ENCODE assay signal across 21 cellular contexts in the genomic region with DNA sequence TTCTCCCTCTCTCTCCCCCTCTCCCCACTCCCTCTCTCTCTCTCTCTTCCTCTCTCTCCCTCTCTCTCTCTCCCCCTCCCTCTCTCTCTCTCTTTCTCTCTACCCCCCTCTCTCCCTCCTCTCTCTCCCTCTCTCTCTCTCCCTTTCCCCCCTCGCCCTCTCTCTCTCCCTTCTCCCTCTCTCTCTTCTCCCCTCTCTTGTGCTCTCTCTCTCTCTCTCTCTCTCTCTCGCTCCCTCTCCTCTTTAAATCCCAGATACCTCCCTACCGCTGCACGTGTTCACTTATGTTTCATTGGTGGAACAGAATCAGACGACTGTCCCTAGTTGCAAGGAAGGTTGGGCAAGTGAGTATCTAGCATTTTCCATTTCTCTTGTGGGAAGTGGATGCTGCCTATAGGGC.
A peak's percentile ranks its signal among the peaks of the same experiment; 100 is the strongest.
DNase-seq lines count a peak whose midpoint lies in the region; FAIRE-seq and TF ChIP-seq lines count a peak whose summit lies in the region.
"Had no signal": no experiment of that assay in that cellular context is flagged by ENCODE, and none has a peak within 500 bp of the region (broad histone marks: within the 10 kb centered on the region; RNA-seq: fewer than 3 reads in every experiment).

No MANE protein-coding gene starts in this region.

- dilution Hi-C loops in keratinocyte (cut with MboI; ENCODE audit: extremely low pct_ligation_motif_present, low sequenced_read_pairs) = no loop called here

- peak overlapping the region; percentile 78 for H3K4me2 ChIP-seq in keratinocyte (ENCODE audit: control insufficient read depth, extremely low read depth, insufficient read depth, low read depth, low read length)

- H3K9me1 ChIP-seq in keratinocyte (ENCODE audit: control insufficient read depth, extremely low read depth, insufficient read depth, low read length) = no peaks in the 10 kb centered on the region

- no peak overlapping the region for H3K4me3 ChIP-seq in breast epithelium
- H3K4me3 ChIP-seq in keratinocyte (ENCODE audit: control insufficient read depth in 2 of 3, extremely low read depth in 1 of 3, insufficient read depth in 2 of 3, low read depth in 1 of 3, low read length in 3 of 3) = peak overlapping the region in 1 of 3 experiments; percentile 17
- H3K4me3 ChIP-seq: K562 had no signal

- no peak overlapping the region for H2AFZ ChIP-seq in keratinocyte (ENCODE audit: control insufficient read depth, low read length)

- H3K36me3 Mint-ChIP-seq in MCF 10A (ENCODE audit: insufficient read depth, unreplicated experiment) = no peaks in the 10 kb centered on the region
- H3K36me3 Mint-ChIP-seq in activated naive CD8-positive, alpha-beta T cell treated with anti-CD3 and anti-CD28 coated beads for 36 hours = no peaks in the 10 kb centered on the region
- H3K36me3 Mint-ChIP-seq: CD4-positive, alpha-beta memory T cell had no signal

- no TSS peak for BruUV-seq in MCF 10A (replicated peaks; lab: Mats Ljungman, UMichigan)

- TF ChIP-seq CTCF in MCF 10A (IDR thresholded peaks at IDR 0.05; ENCODE audit: unreplicated experiment) = no peak
- TF ChIP-seq CTCF in breast epithelium (IDR thresholded peaks at IDR 0.05) = no peak
- TF ChIP-seq CTCF in keratinocyte (optimal IDR thresholded peaks at IDR 0.05 in 1 of 3, IDR thresholded peaks at IDR 0.05 in 1 of 3, conservative IDR thresholded peaks at IDR 0.05 in 1 of 3; ENCODE audit: extremely low read depth in 1 of 3, insufficient read depth in 2 of 3, low read length in 3 of 3) = no peak

- no peaks in the 10 kb centered on the region for H4K20me1 ChIP-seq in keratinocyte (ENCODE audit: control insufficient read depth, extremely low read depth, insufficient read depth, low read length)

- H3K79me2 ChIP-seq in keratinocyte (ENCODE audit: control insufficient read depth, insufficient read depth, low read length) = no peaks in the 10 kb centered on the region

- no peaks in the 10 kb centered on the region for H3K36me3 ChIP-seq in breast epithelium
- no peaks in the 10 kb centered on the region for H3K36me3 ChIP-seq in keratinocyte (ENCODE audit: control insufficient read depth in 2 of 2, extremely low read depth in 1 of 2, insufficient read depth in 2 of 2, low read length in 2 of 2)

- peaks cover under 1% of the 10 kb centered on the region for H3K27me3 Mint-ChIP-seq in MCF 10A (ENCODE audit: insufficient read depth, unreplicated experiment)
- H3K27me3 Mint-ChIP-seq in activated naive CD8-positive, alpha-beta T cell treated with anti-CD3 and anti-CD28 coated beads for 36 hours = no peaks in the 10 kb centered on the region

- no peak for TF ChIP-seq POLR2A in breast epithelium (IDR thresholded peaks at IDR 0.05)

- POLR2A ChIA-PET in MCF 10A (lab: Yijun Ruan, JAX) = interaction anchor here (0.6 kb wide), 1 partner anchor 1612 kb away, joined by 3 read pairs; no protein-coding TSS in a partner anchor

- H3K27ac ChIP-seq in breast epithelium = no peak overlapping the region
- H3K27ac ChIP-seq in keratinocyte (ENCODE audit: control insufficient read depth, insufficient read depth, low read length) = peak overlapping the region; percentile 3

- peaks cover 13% of the 10 kb centered on the region for H3K4me1 Mint-ChIP-seq in MCF 10A (ENCODE audit: insufficient read depth, unreplicated experiment)
- no peaks in the 10 kb centered on the region for H3K4me1 Mint-ChIP-seq in activated naive CD8-positive, alpha-beta T cell treated with anti-CD3 and anti-CD28 coated beads for 36 hours
- H3K4me1 Mint-ChIP-seq: CD4-positive, alpha-beta memory T cell had no signal

- peak overlapping the region; percentile 11 for H3K27ac Mint-ChIP-seq in MCF 10A (ENCODE audit: low read depth, unreplicated experiment)
- no peak overlapping the region for H3K27ac Mint-ChIP-seq in activated naive CD8-positive, alpha-beta T cell treated with anti-CD3 and anti-CD28 coated beads for 36 hours
- H3K27ac Mint-ChIP-seq: CD4-positive, alpha-beta memory T cell; H9 had no signal

- no peak overlapping the region for H3K9ac ChIP-seq in keratinocyte (ENCODE audit: control insufficient read depth, extremely low read depth, insufficient read depth, low read length)

- H3K4me1 ChIP-seq in breast epithelium (no peaks in the 10 kb centered on the region), keratinocyte (ENCODE audit: control insufficient read depth, extremely low read depth, insufficient read depth, low read length) (peaks cover 18% of the 10 kb centered on the region)

- no peak for DNase-seq in MCF 10A (ENCODE audit: unreplicated experiment)
- DNase-seq in breast epithelium (ENCODE audit: low spot score in 2 of 2) = no peak
- DNase-seq in SK-N-DZ (ENCODE audit: low spot score) = peak; percentile 27
- DNase-seq in keratinocyte (ENCODE audit: low read depth, low spot score) = no peak
- DNase-seq in NCI-H446 (lab: John Stamatoyannopoulos, UW) = no peak
- DNase-seq in activated naive CD8-positive, alpha-beta T cell treated with anti-CD3 and anti-CD28 coated beads for 36 hours = no peak
- DNase-seq in AG08395 (ENCODE audit: low spot score) = no peak
- DNase-seq: C1 segment of cervical spinal cord; CD4-positive, alpha-beta memory T cell; COR-L47; H9; Kasumi-1; NCI-H1105; NCI-H1436 treated with DMSO at 0.1 percent for 48 hours; NCI-H187 treated with DMSO at 0.1 percent for 48 hours; NCI-H446 treated with DMSO at 0.1 percent for 48 hours; PC-3 had no signal

- no peak for FAIRE-seq in keratinocyte (lab: Jason Lieb, UNC)
- FAIRE-seq: A204.1, G401.6, HTR-8/SVneo, K562 had no signal

- H3K27me3 ChIP-seq in breast epithelium (no peaks in the 10 kb centered on the region), keratinocyte (ENCODE audit: control insufficient read depth, extremely low read depth, insufficient read depth, low read length) (no peaks in the 10 kb centered on the region)

- H3K9me3 ChIP-seq in breast epithelium = no peaks in the 10 kb centered on the region
- H3K9me3 ChIP-seq in keratinocyte (ENCODE audit: control insufficient read depth, low read depth, low read length) = no peaks in the 10 kb centered on the region

- H3K4me3 Mint-ChIP-seq in MCF 10A (ENCODE audit: unreplicated experiment) = peak overlapping the region; percentile 10
- no peak overlapping the region for H3K4me3 Mint-ChIP-seq in activated naive CD8-positive, alpha-beta T cell treated with anti-CD3 and anti-CD28 coated beads for 36 hours
- H3K4me3 Mint-ChIP-seq: CD4-positive, alpha-beta memory T cell; H9 had no signal

- intact Hi-C loops in MCF 10A (cut with micrococcal nuclease) = no loop called here
- intact Hi-C loops in breast epithelium (cut with DNase I; ENCODE audit: low total_unique reads) = no loop called here

- no peaks in the 10 kb centered on the region for H3K9me3 Mint-ChIP-seq in MCF 10A (ENCODE audit: unreplicated experiment)
- no peaks in the 10 kb centered on the region for H3K9me3 Mint-ChIP-seq in activated naive CD8-positive, alpha-beta T cell treated with anti-CD3 and anti-CD28 coated beads for 36 hours
- H3K9me3 Mint-ChIP-seq: CD4-positive, alpha-beta memory T cell; H9 had no signal

- CTCF ChIA-PET in MCF 10A (lab: Yijun Ruan, JAX) = interaction anchor here (0.6 to 1.0 kb wide), 2 partner anchors 99 to 210 kb away, joined by 3 to 4 read pairs; no protein-coding TSS in a partner anchor
